ENCODE assay signal across 8 cellular contexts in genomic region chr11:74397531-74398243, GRCh38. TPM values are rescaled to one million over a fixed set of nuclear protein-coding genes. Genes with fewer than 3 reads are reported as not detected.
A peak's percentile ranks its signal among the peaks of the same experiment; 100 is the strongest.
DNase-seq lines count a peak whose midpoint lies in the region; ATAC-seq and TF ChIP-seq lines count a peak whose summit lies in the region.

No MANE protein-coding gene starts in this region.

- peak overlapping the region; percentile 79 for H3K4me2 ChIP-seq in skeletal muscle satellite cell (ENCODE audit: low read length)

- no peak overlapping the region for H3K27ac ChIP-seq in iPS-18a (ENCODE audit: low read length)

- H3K9ac ChIP-seq in iPS-18a (ENCODE audit: low read length) (peak overlapping the region; percentile 55), skeletal muscle satellite cell (ENCODE audit: low read depth, low read length) (peak overlapping the region; percentile 83)

- H3K4me1 ChIP-seq in iPS-18a (ENCODE audit: control insufficient read depth, low read depth, low read length) = peaks cover 3% of the 10 kb centered on the region
- H3K4me1 ChIP-seq in skeletal muscle satellite cell (ENCODE audit: control insufficient read depth, insufficient read depth, low read length) = no peaks in the 10 kb centered on the region

- in situ Hi-C loops in SK-MEL-5 (cut with HindIII; ENCODE audit: low pct_unique_long_range_greater_than_20kb, low sequenced_read_pairs) = no loop called here
- in situ Hi-C loops in astrocyte of the spinal cord (cut with HindIII; ENCODE audit: low sequenced_read_pairs) = no loop called here

- ATAC-seq in GM19023 (IDR thresholded peaks at IDR 0.05; ENCODE audit: unreplicated experiment) = peak; percentile 4

- H3K36me3 ChIP-seq in iPS-18a (ENCODE audit: control insufficient read depth, low read depth, low read length) = no peaks in the 10 kb centered on the region
- H3K36me3 ChIP-seq in skeletal muscle satellite cell (ENCODE audit: insufficient read depth, low read length) = no peaks in the 10 kb centered on the region

- H3K27me3 ChIP-seq in iPS-18a (ENCODE audit: control insufficient read depth, insufficient read depth, low read length) = no peaks in the 10 kb centered on the region
- no peaks in the 10 kb centered on the region for H3K27me3 ChIP-seq in skeletal muscle satellite cell (ENCODE audit: control insufficient read depth, insufficient read depth, low read length)

- peak overlapping the region; percentile 80 for H3K4me3 ChIP-seq in LNCaP clone FGC (ENCODE audit: low read depth, low read length)
- peak overlapping the region; percentile 99 for H3K4me3 ChIP-seq in astrocyte of the spinal cord (ENCODE audit: low read depth, low read length)
- peak overlapping the region; percentile 73 for H3K4me3 ChIP-seq in iPS-18a (ENCODE audit: low read length)
- peak overlapping the region; percentile 95 for H3K4me3 ChIP-seq in skeletal muscle satellite cell (ENCODE audit: low read length)

- H3K9me3 ChIP-seq in iPS-18a (ENCODE audit: control insufficient read depth, low read depth, low read length) (no peaks in the 10 kb centered on the region), skeletal muscle satellite cell (replicated peaks; ENCODE audit: low read length) (no peaks in the 10 kb centered on the region)

- TF ChIP-seq CTCF in LNCaP clone FGC (IDR thresholded peaks at IDR 0.05; ENCODE audit: control insufficient read depth, extremely low read depth, insufficient read depth) = no peak
- peak; percentile 52 for TF ChIP-seq CTCF in astrocyte of the spinal cord (IDR thresholded peaks at IDR 0.05; ENCODE audit: low read depth, low read length)

- peak; percentile 62 to 72 for DNase-seq in AML-193 (lab: John Stamatoyannopoulos, UW)
- peak; percentile 23 for DNase-seq in LNCaP clone FGC (ENCODE audit: low read depth)
- peak; percentile 31 for DNase-seq in SK-MEL-5 (ENCODE audit: low read depth, low spot score)
- DNase-seq in astrocyte of the spinal cord (ENCODE audit: low read depth, low spot score) = peak; percentile 68
- DNase-seq in NCI-H1436 treated with DMSO at 0.1 percent for 48 hours (lab: John Stamatoyannopoulos, UW) = no peak

RNA-seq across cellular contexts. Expression of gene PGM2L1, which starts 0.5 kb away (rescaled TPM):
- total RNA-seq in SK-MEL-5 (2014; rRNA removed; shearing (Covaris generic)) = 0.67 and 0.92 TPM in 2 replicates
- 0.50 and 0.73 TPM in 2 replicates for polyA plus RNA-seq in SK-MEL-5 (2015; cell fraction: cytosol; rRNA removed)
- polyA plus RNA-seq in SK-MEL-5 (2015; cell fraction: nucleus; rRNA removed) = 0.75 and 0.79 TPM in 2 replicates
- total RNA-seq in skeletal muscle satellite cell (2012; rRNA removed) = 1.3 and 1.5 TPM in 2 replicates
